21 cellular contexts compared by ENCODE assay signal in the genomic region with DNA sequence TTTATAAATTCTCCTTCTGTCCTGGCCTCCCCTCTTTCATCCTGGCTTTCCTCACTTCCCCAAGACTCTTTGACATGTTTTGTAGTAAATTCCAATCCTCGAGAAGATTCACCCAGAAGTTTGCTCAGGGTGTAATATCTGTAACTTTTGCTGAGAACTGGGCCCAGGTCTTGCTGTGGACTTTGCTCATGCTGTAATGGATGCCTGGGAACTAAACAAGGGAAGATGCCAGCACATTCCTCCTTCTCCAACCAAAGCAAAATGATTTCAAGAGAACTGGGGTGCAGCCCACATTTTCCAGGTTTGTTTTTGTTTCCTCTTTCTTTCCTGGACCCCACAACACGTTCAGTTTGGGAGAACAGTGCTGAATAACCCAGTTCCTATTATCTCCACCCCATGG. TPM values are rescaled to one million over a fixed set of nuclear protein-coding genes. Genes with fewer than 3 reads are reported as not detected.
"Had no signal": no experiment of that assay in that cellular context is flagged by ENCODE, and none has a peak within 500 bp of the region (broad histone marks: within the 10 kb centered on the region; RNA-seq: fewer than 3 reads in every experiment).

No MANE protein-coding gene starts in this region.

- H3K4me2 ChIP-seq: smooth muscle cell had no signal

- H3K36me3 Mint-ChIP-seq: activated naive CD4-positive, alpha-beta T cell treated with anti-CD3 and anti-CD28 coated beads, Interleukin-2, amount 50 U/mL, for 24 hours had no signal

- H3K9me3 ChIP-seq: esophagus muscularis mucosa, left lung had no signal

- H3K9me3 Mint-ChIP-seq: activated B cell treated with CpG ODN at 0.5 μM for 24 hours; activated naive CD4-positive, alpha-beta T cell treated with anti-CD3 and anti-CD28 coated beads, Interleukin-2, amount 50 U/mL, for 24 hours had no signal

- H3K27ac Mint-ChIP-seq: activated B cell treated with CpG ODN at 0.5 μM for 24 hours; activated CD8-positive, alpha-beta T cell treated with anti-CD3 and anti-CD28 coated beads for 36 hours; activated naive CD4-positive, alpha-beta T cell treated with anti-CD3 and anti-CD28 coated beads, Interleukin-2, amount 50 U/mL, for 24 hours; naive thymus-derived CD8-positive, alpha-beta T cell; progenitor cell of endocrine pancreas; T-helper 17 cell had no signal

- H3K4me1 Mint-ChIP-seq: activated B cell treated with CpG ODN at 0.5 μM for 24 hours had no signal

- H3K27ac ChIP-seq: brain microvascular endothelial cell, coronary artery, esophagus muscularis mucosa, left lung had no signal

- H3K4me3 Mint-ChIP-seq: activated B cell treated with CpG ODN at 0.5 μM for 24 hours; activated CD8-positive, alpha-beta T cell treated with anti-CD3 and anti-CD28 coated beads for 36 hours; activated naive CD4-positive, alpha-beta T cell treated with anti-CD3 and anti-CD28 coated beads, Interleukin-2, amount 50 U/mL, for 24 hours; central memory CD8-positive, alpha-beta T cell; naive thymus-derived CD8-positive, alpha-beta T cell; T-helper 17 cell had no signal

- H3K4me3 ChIP-seq: coronary artery, esophagus muscularis mucosa, left lung, smooth muscle cell had no signal

- H3K36me3 ChIP-seq: brain microvascular endothelial cell, esophagus muscularis mucosa, left lung had no signal

- DNase-seq: activated B cell treated with CpG ODN at 0.5 μM for 24 hours; activated CD4-positive, alpha-beta T cell treated with anti-CD3 and anti-CD28 coated beads for 48 hours; activated CD8-positive, alpha-beta T cell treated with anti-CD3 and anti-CD28 coated beads for 36 hours; activated effector memory CD4-positive, alpha-beta T cell treated with anti-CD3 and anti-CD28 coated beads, Interleukin-2, amount 50 U/mL, for 16 hours; activated T-cell treated with anti-CD3 and anti-CD28 coated beads, Interleukin-2, amount 50 U/mL, for 48 hours; amniotic stem cell; brain microvascular endothelial cell; foreskin fibroblast; left lung; naive thymus-derived CD8-positive, alpha-beta T cell; occipital lobe; right cardiac atrium; stimulated activated naive CD8-positive, alpha-beta T cell treated with anti-CD3 and anti-CD28 coated beads, Interleukin-15, Interleukin-2, amounts not matched to agents 100 U/mL and 50 U/mL, for 24 hours; T-helper 17 cell; trophoblast cell had no signal

RNA-seq across cellular contexts. Expression of a gene that starts 6.6 kb away (rescaled TPM):
- total RNA-seq: activated B cell treated with CpG ODN at 0.5 μM for 24 hours; activated CD8-positive, alpha-beta T cell treated with anti-CD3 and anti-CD28 coated beads for 36 hours; esophagus muscularis mucosa; left lung; naive thymus-derived CD8-positive, alpha-beta T cell; T-helper 17 cell had no signal
